12 cellular contexts compared by ENCODE assay signal in the genomic region with DNA sequence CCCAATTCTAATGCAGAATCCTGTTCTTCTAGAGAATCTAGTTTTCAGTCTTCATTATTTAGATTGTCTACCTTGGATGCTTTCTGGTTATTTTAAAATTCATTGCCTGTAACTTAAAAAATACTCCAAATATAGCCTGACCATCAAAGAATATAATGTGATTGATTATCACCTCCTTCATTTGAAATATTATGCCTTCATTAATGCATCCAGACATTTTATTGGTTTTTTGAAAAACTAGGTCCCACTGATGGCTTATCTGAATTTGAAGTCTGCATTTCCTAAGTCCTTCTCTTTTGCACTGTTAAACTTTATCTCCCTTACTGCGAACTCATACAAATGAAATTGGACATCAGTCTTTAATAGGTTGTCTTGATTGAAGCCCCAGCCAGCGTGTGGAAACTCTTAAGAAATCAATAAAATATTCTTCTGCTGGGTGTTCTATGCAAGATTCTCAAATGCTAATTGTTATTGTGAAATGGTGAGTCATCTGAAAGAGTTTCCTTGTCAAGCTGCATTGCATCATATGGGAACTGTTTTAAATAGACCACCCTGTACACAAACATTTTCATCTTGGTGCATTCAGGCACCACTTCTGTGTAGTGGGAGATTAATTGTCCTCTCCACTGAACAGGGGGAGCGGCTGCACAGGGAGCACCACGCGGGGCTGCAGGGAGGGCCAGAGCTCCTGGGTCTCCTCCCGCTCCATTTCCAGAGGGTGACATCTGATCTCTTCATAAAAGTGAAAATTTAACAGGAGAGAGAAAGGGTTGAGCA.
DNase-seq lines count a peak whose midpoint lies in the region; ATAC-seq and TF ChIP-seq lines count a peak whose summit lies in the region.
"Had no signal": no experiment of that assay in that cellular context is flagged by ENCODE, and none has a peak within 500 bp of the region (broad histone marks: within the 10 kb centered on the region; RNA-seq: fewer than 3 reads in every experiment).

No MANE protein-coding gene starts in this region.

- H3K27me3 Mint-ChIP-seq in neural crest cell (ENCODE audit: low read depth): no peaks in the 10 kb centered on the region

- H3K4me3 Mint-ChIP-seq in neural crest cell: peak overlapping the region; percentile 52
- H3K4me3 Mint-ChIP-seq: activated CD4-positive, alpha-beta T cell treated with anti-CD3 and anti-CD28 coated beads, Interleukin-2, amount 10 ng/mL, durations not matched to agents 24 days and 14 days had no signal

- H3K9me3 Mint-ChIP-seq in neural crest cell: peaks cover 4% of the 10 kb centered on the region
- H3K9me3 Mint-ChIP-seq: activated CD4-positive, alpha-beta T cell treated with anti-CD3 and anti-CD28 coated beads, Interleukin-2, amount 10 ng/mL, durations not matched to agents 24 days and 14 days had no signal

- no peak for ATAC-seq in GM21737 (IDR thresholded peaks at IDR 0.05; ENCODE audit: unreplicated experiment)
- ATAC-seq in GM18868 (IDR thresholded peaks at IDR 0.05; ENCODE audit: unreplicated experiment): no peak
- ATAC-seq: GM12878 had no signal

- H3K4me1 Mint-ChIP-seq in neural crest cell: peaks cover 56% of the 10 kb centered on the region
- H3K4me1 Mint-ChIP-seq: activated CD4-positive, alpha-beta T cell treated with anti-CD3 and anti-CD28 coated beads, Interleukin-2, amount 10 ng/mL, durations not matched to agents 24 days and 14 days had no signal

- DNase-seq in ELR (ENCODE audit: low read depth) (peak; percentile 72), NCI-H2107 treated with DMSO at 0.1 percent for 48 hours (lab: John Stamatoyannopoulos, UW; ENCODE audit: unreplicated experiment) (peak; percentile 5), choroid plexus epithelial cell (ENCODE audit: low read depth) (peak; percentile 89), neural crest cell (ENCODE audit: low read depth, low spot score) (no peak), midbrain (lab: John Stamatoyannopoulos, UW) (no peak)
- DNase-seq in stimulated activated CD4-positive, alpha-beta T cell treated with anti-CD3 and anti-CD28 coated beads, Interleukin-15, amount 100 ng/mL, for 24 hours: no peak
- DNase-seq: activated CD4-positive, alpha-beta T cell treated with anti-CD3 and anti-CD28 coated beads, Interleukin-2, amount 10 ng/mL, durations not matched to agents 24 days and 14 days; NCI-H2029 had no signal

- TF ChIP-seq CTCF in choroid plexus epithelial cell (conservative IDR thresholded peaks at IDR 0.05; ENCODE audit: low read depth, low read length): no peak
- TF ChIP-seq CTCF in neural crest cell (conservative IDR thresholded peaks at IDR 0.05): no peak

- peaks cover 3% of the 10 kb centered on the region for H3K36me3 Mint-ChIP-seq in neural crest cell (ENCODE audit: low read depth)

- H3K27ac Mint-ChIP-seq in neural crest cell (ENCODE audit: unreplicated experiment): peak overlapping the region; percentile 1
- H3K27ac Mint-ChIP-seq: activated CD4-positive, alpha-beta T cell treated with anti-CD3 and anti-CD28 coated beads, Interleukin-2, amount 10 ng/mL, durations not matched to agents 24 days and 14 days had no signal

- peak overlapping the region; percentile 40 for H3K4me3 ChIP-seq in choroid plexus epithelial cell (ENCODE audit: low read depth, low read length)
- H3K4me3 ChIP-seq: coronary artery, GM12878 had no signal

Comparison
In these comparisons a context has a peak if more than half of its experiments do, and no peak if none do; other contexts are left out.
1. DNase-seq: peak in ELR (single experiment), NCI-H2107 treated with DMSO at 0.1 percent for 48 hours (single experiment) and choroid plexus epithelial cell (single experiment); none in neural crest cell (single experiment), midbrain (single experiment) and stimulated activated CD4-positive, alpha-beta T cell treated with anti-CD3 and anti-CD28 coated beads, Interleukin-15, amount 100 ng/mL, for 24 hours (single experiment).